In genomic region chr4:172553216-172553615, GRCh38 we compare ENCODE assay signal across 27 cellular contexts.
"Had no signal": no experiment of that assay in that cellular context is flagged by ENCODE, and none has a peak within 500 bp of the region (broad histone marks: within the 10 kb centered on the region; RNA-seq: fewer than 3 reads in every experiment).

No MANE protein-coding gene starts in this region.

- H3K4me1 ChIP-seq: lower lobe of right lung, parathyroid adenoma, right atrium auricular region, stomach, testis, thyroid gland, transverse colon, upper lobe of left lung, vagina had no signal

- H3K9me3 Mint-ChIP-seq: stimulated activated naive B cell treated with anti-CD40 and anti-IgM and Interleukin-4, amounts not matched to agents 10 μg/mL and 1 μg/mL and 100 μg/mL, for 72 hours had no signal

- H3K4me1 Mint-ChIP-seq: naive B cell; natural killer cell; stimulated activated naive B cell treated with anti-CD40 and anti-IgM and Interleukin-4, amounts not matched to agents 10 μg/mL and 1 μg/mL and 100 μg/mL, for 72 hours had no signal

- H3K27ac Mint-ChIP-seq: naive B cell; natural killer cell; progenitor cell of endocrine pancreas; stimulated activated naive B cell treated with anti-CD40 and anti-IgM and Interleukin-4, amounts not matched to agents 10 μg/mL and 1 μg/mL and 100 μg/mL, for 72 hours had no signal

- H3K36me3 Mint-ChIP-seq: naive B cell; natural killer cell; stimulated activated naive B cell treated with anti-CD40 and anti-IgM and Interleukin-4, amounts not matched to agents 10 μg/mL and 1 μg/mL and 100 μg/mL, for 72 hours had no signal

- H3K27me3 Mint-ChIP-seq: naive B cell; progenitor cell of endocrine pancreas; stimulated activated naive B cell treated with anti-CD40 and anti-IgM and Interleukin-4, amounts not matched to agents 10 μg/mL and 1 μg/mL and 100 μg/mL, for 72 hours had no signal

- H3K27me3 ChIP-seq: hepatocyte, right atrium auricular region, stomach, testis, thyroid gland, transverse colon, upper lobe of left lung, vagina had no signal

- H3K9me3 ChIP-seq: lower lobe of right lung, right atrium auricular region, stomach, testis, thyroid gland, transverse colon, upper lobe of left lung, vagina had no signal

- H2AFZ ChIP-seq: hepatocyte, parathyroid adenoma had no signal

- H3K36me3 ChIP-seq: lower lobe of right lung, right atrium auricular region, stomach, thyroid gland, transverse colon, upper lobe of left lung, vagina had no signal

- H3K4me3 ChIP-seq: hepatocyte, lower lobe of right lung, right atrium auricular region, skin epidermis, stomach, testis, thyroid gland, transverse colon, upper lobe of left lung, vagina had no signal

- H3K79me2 ChIP-seq: hepatocyte, parathyroid adenoma had no signal

- H3K4me3 Mint-ChIP-seq: naive B cell; natural killer cell; stimulated activated naive B cell treated with anti-CD40 and anti-IgM and Interleukin-4, amounts not matched to agents 10 μg/mL and 1 μg/mL and 100 μg/mL, for 72 hours had no signal

- H3K27ac ChIP-seq: hepatocyte, lower lobe of right lung, parathyroid adenoma, right atrium auricular region, skin epidermis, stomach, testis, thyroid gland, transverse colon, upper lobe of left lung, vagina had no signal

- ATAC-seq: left cardiac atrium; left lobe of liver; left ventricle myocardium superior; lower lobe of right lung; natural killer cell; sciatic nerve; stimulated activated naive B cell treated with anti-CD40 and anti-IgM and Interleukin-4, amounts not matched to agents 10 μg/mL and 1 μg/mL and 100 μg/mL, for 72 hours; stimulated activated naive CD8-positive, alpha-beta T cell treated with anti-CD3 and anti-CD28 coated beads, Interleukin-15, Interleukin-2, amounts not matched to agents 100 U/mL and 50 U/mL, for 24 hours had no signal

- DNase-seq: islet precursor cell; left cardiac atrium; left ventricle myocardium superior; lower lobe of right lung; mammary epithelial cell; mesenchymal stem cell; naive B cell; natural killer cell; stimulated activated CD4-positive, alpha-beta T cell treated with anti-CD3 and anti-CD28 coated beads, Interleukin-12 subunit alpha, Interleukin-12 subunit beta, amount 100 ng/mL, for 4 hours; stimulated activated CD4-positive, alpha-beta T cell treated with anti-CD3 and anti-CD28 coated beads, Interleukin-15, amount 100 ng/mL, for 24 hours; stimulated activated CD4-positive, alpha-beta T cell treated with anti-CD3 and anti-CD28 coated beads, Interleukin-2, amount 100 ng/mL, for 24 hours; stimulated activated CD4-positive, alpha-beta T cell treated with anti-CD3 and anti-CD28 coated beads, Interleukin-4, amount 100 ng/mL, for 1 hour; stimulated activated naive B cell treated with anti-CD40 and anti-IgM and Interleukin-4, amounts not matched to agents 10 μg/mL and 1 μg/mL and 100 μg/mL, for 72 hours; stimulated activated naive CD8-positive, alpha-beta T cell treated with anti-CD3 and anti-CD28 coated beads, Interleukin-15, Interleukin-2, amounts not matched to agents 100 U/mL and 50 U/mL, for 24 hours; stomach; testis; thyroid gland; transverse colon; upper lobe of left lung had no signal

- H3K4me2 ChIP-seq: hepatocyte had no signal

- H3K9ac ChIP-seq: parathyroid adenoma had no signal
